Comparison of ENCODE assay signal across 15 cellular contexts in genomic region chr9:136765745-136766409, GRCh38. TPM values are rescaled to one million over a fixed set of nuclear protein-coding genes. Genes with fewer than 3 reads are reported as not detected.
DNase-seq lines count a peak whose midpoint lies in the region; ATAC-seq, FAIRE-seq and TF ChIP-seq lines count a peak whose summit lies in the region.
"Not testable (repeated sequence)": the region's sequence is repeated elsewhere in the genome, so short reads cannot be mapped to it uniquely, and the experiment has no call there.
"Had no signal": no experiment of that assay in that cellular context is flagged by ENCODE, and none has a peak within 500 bp of the region (broad histone marks: within the 10 kb centered on the region; RNA-seq: fewer than 3 reads in every experiment).

No MANE protein-coding gene starts in this region.

- not testable (repeated sequence) for H3K9me2 ChIP-seq in Karpas-422 (replicated peaks; ENCODE audit: insufficient read depth, low read length)

- H3K4me1 Mint-ChIP-seq in activated B cell treated with CpG ODN at 0.5 μM for 24 hours = peaks cover 47% of the 10 kb centered on the region

- H3K27ac Mint-ChIP-seq in activated B cell treated with CpG ODN at 0.5 μM for 24 hours = peak overlapping the region; percentile 87

- peak overlapping the region; percentile 74 for H3K4me3 Mint-ChIP-seq in activated B cell treated with CpG ODN at 0.5 μM for 24 hours

- not testable (repeated sequence) for H3K9ac ChIP-seq in Karpas-422 (ENCODE audit: low read length); kidney (ENCODE audit: low read length in 2 of 2)

- intact Hi-C loops in activated B cell treated with CpG ODN at 0.5 μM for 24 hours (cut with micrococcal nuclease) = loop anchor here (1.0 kb wide), 1 partner anchor 18 kb away; no protein-coding TSS in a partner anchor
- intact Hi-C loops in kidney (cut with DNase I) = not testable (repeated sequence)

- not testable (repeated sequence) for FAIRE-seq in kidney (lab: Jason Lieb, UNC)

- not testable (repeated sequence) for H2AFZ ChIP-seq in Karpas-422 (ENCODE audit: low read length)

- H3K36me3 Mint-ChIP-seq in activated B cell treated with CpG ODN at 0.5 μM for 24 hours (ENCODE audit: low read depth) = not testable (repeated sequence)

- POLR2A ChIA-PET in activated B cell treated with CpG ODN at 0.5 μM for 24 hours (lab: Charles Lee) = interaction anchor here (0.6 to 2.5 kb wide), 8 partner anchors 8 to 482 kb away, joined by 3 to 18 read pairs (median 6); partner anchors contain the start of genes LCN8 and TMEM141

- H3K4me2 ChIP-seq in Karpas-422 (ENCODE audit: low read depth, low read length, poor library complexity, severe bottlenecking) = peak overlapping the region; percentile 44

- H3K4me1 ChIP-seq in Karpas-422 (ENCODE audit: low read length) = peaks cover 26% of the 10 kb centered on the region
- H3K4me1 ChIP-seq in kidney (ENCODE audit: control insufficient read depth in 1 of 2, insufficient read depth in 1 of 2, low read depth in 1 of 2, low read length in 2 of 2) = not testable (repeated sequence)

- ATAC-seq in GM19035 (IDR thresholded peaks at IDR 0.05; ENCODE audit: unreplicated experiment) (peak; percentile 65), GM21526 (IDR thresholded peaks at IDR 0.05; ENCODE audit: low FRiP score, unreplicated experiment) (peak; percentile 53), HG03025 (IDR thresholded peaks at IDR 0.05; ENCODE audit: low FRiP score, unreplicated experiment) (peak; percentile 49), activated B cell treated with CpG ODN at 0.5 μM for 24 hours (ENCODE audit: low read depth) (peak; percentile 52)

- TF ChIP-seq CTCF in 22Rv1 (IDR thresholded peaks at IDR 0.05); GM12875 (IDR thresholded peaks at IDR 0.05; ENCODE audit: borderline replicate concordance, insufficient read depth, low read depth, low read length); activated B cell treated with CpG ODN at 0.5 μM for 24 hours (IDR thresholded peaks at IDR 0.05); kidney (IDR thresholded peaks at IDR 0.05; ENCODE audit: borderline replicate concordance, extremely low read depth, insufficient read depth): not testable (repeated sequence)

- not testable (repeated sequence) for H3K9me3 ChIP-seq in Karpas-422 (ENCODE audit: low read length); kidney (ENCODE audit: control insufficient read depth in 1 of 2, low read length in 2 of 2)

- H3K27me3 Mint-ChIP-seq in activated B cell treated with CpG ODN at 0.5 μM for 24 hours = not testable (repeated sequence)

- H3K27me3 ChIP-seq in Karpas-422 (ENCODE audit: low read length) = not testable (repeated sequence)

- H3K36me3 ChIP-seq in Karpas-422 (ENCODE audit: insufficient read depth, low read length); kidney (ENCODE audit: control insufficient read depth in 1 of 2, insufficient read depth in 2 of 2, low read length in 2 of 2): not testable (repeated sequence)

- peak; percentile 59 for DNase-seq in Karpas-422
- DNase-seq in activated B cell treated with CpG ODN at 0.5 μM for 24 hours = not testable (repeated sequence)
- peak; percentile 29 for DNase-seq in kidney

- peak overlapping the region; percentile 31 for H3K4me3 ChIP-seq in GM12875 (ENCODE audit: low read depth, low read length)
- H3K4me3 ChIP-seq in Karpas-422 (ENCODE audit: low read length); kidney (ENCODE audit: low read length in 2 of 2): not testable (repeated sequence)

- 0 out of 2 replicates have a peak overlapping the region, but pooled peaks have one; percentile 7 for H3K27ac ChIP-seq in 22Rv1
- not testable (repeated sequence) for H3K27ac ChIP-seq in Karpas-422 (ENCODE audit: low read length); kidney (ENCODE audit: low read depth in 2 of 2, low read length in 2 of 2)

- H3K9me3 Mint-ChIP-seq in activated B cell treated with CpG ODN at 0.5 μM for 24 hours = not testable (repeated sequence)

- not testable (repeated sequence) for H4K20me1 ChIP-seq in Karpas-422 (ENCODE audit: insufficient read depth, low read depth, low read length)

- not testable (repeated sequence) for H3K79me2 ChIP-seq in Karpas-422 (ENCODE audit: low read length)

- CTCF ChIA-PET in activated B cell treated with CpG ODN at 0.5 μM for 24 hours (lab: Charles Lee) = interaction anchor here (1.0 to 3.3 kb wide), 6 partner anchors 8 to 269 kb away, joined by 3 to 15 read pairs (median 6); partner anchors contain the start of gene LCN8

RNA-seq across cellular contexts. Expression of gene LCN15, which starts 1.6 kb away (rescaled TPM):
- total RNA-seq in Karpas-422 (2014; rRNA removed; shearing (Covaris generic); ENCODE audit: low replicate concordance) = not detected in 2 replicates
- total RNA-seq in activated B cell treated with CpG ODN at 0.5 μM for 24 hours (not detected in 2 replicates), kidney (not detected)
- polyA plus RNA-seq in kidney (ENCODE audit: insufficient read depth, low read depth, low replicate concordance) = not detected
- total RNA-seq: activated CD4-positive, alpha-beta memory T cell treated with anti-CD3 and anti-CD28 coated beads for 36 hours; Calu3; GM23248; natural killer cell treated with Interleukin-12 subunit alpha and Interleukin-12 subunit beta and Interleukin-15 and Interleukin-18, amount 100 ng/mL, for 72 hours; right lobe of liver had no signal
- polyA plus RNA-seq: GM23248 had no signal

RNA-seq across cellular contexts. Expression of gene LCN8, which starts 7.8 kb away (rescaled TPM):
- total RNA-seq in Karpas-422 (2014; rRNA removed; shearing (Covaris generic); ENCODE audit: low replicate concordance) = not detected in 2 replicates
- total RNA-seq in activated B cell treated with CpG ODN at 0.5 μM for 24 hours = 5.3 and 6.9 TPM in 2 replicates
- total RNA-seq in kidney = not detected
- not detected for polyA plus RNA-seq in kidney (ENCODE audit: insufficient read depth, low read depth, low replicate concordance)
- total RNA-seq: activated CD4-positive, alpha-beta memory T cell treated with anti-CD3 and anti-CD28 coated beads for 36 hours; Calu3; GM23248; mesothelial cell of epicardium; natural killer cell treated with Interleukin-12 subunit alpha and Interleukin-12 subunit beta and Interleukin-15 and Interleukin-18, amount 100 ng/mL, for 72 hours; right lobe of liver; WTC11 had no signal
- polyA plus RNA-seq: GM23248 had no signal

RNA-seq across cellular contexts. Expression of gene LCN6, which starts 17.6 kb away (rescaled TPM):
- total RNA-seq in Karpas-422 (2014; rRNA removed; shearing (Covaris generic); ENCODE audit: low replicate concordance) = not detected in 2 replicates
- total RNA-seq in activated B cell treated with CpG ODN at 0.5 μM for 24 hours (not detected in 2 replicates), kidney (16.0 TPM)
- polyA plus RNA-seq in kidney (ENCODE audit: insufficient read depth, low read depth, low replicate concordance) = not detected
- total RNA-seq: activated CD4-positive, alpha-beta memory T cell treated with anti-CD3 and anti-CD28 coated beads for 36 hours; Calu3; GM23248; mesothelial cell of epicardium; natural killer cell treated with Interleukin-12 subunit alpha and Interleukin-12 subunit beta and Interleukin-15 and Interleukin-18, amount 100 ng/mL, for 72 hours; WTC11 had no signal
- polyA plus RNA-seq: GM23248 had no signal

RNA-seq across cellular contexts. Expression of gene LCN10, which starts 23.1 kb away (rescaled TPM):
- not detected in 2 replicates for total RNA-seq in Karpas-422 (2014; rRNA removed; shearing (Covaris generic); ENCODE audit: low replicate concordance)
- total RNA-seq in activated B cell treated with CpG ODN at 0.5 μM for 24 hours (13.7 and 15.9 TPM in 2 replicates), kidney (8.4 TPM)
- 3.9 TPM for polyA plus RNA-seq in kidney (ENCODE audit: insufficient read depth, low read depth, low replicate concordance)
- total RNA-seq: GM23248 had no signal
- polyA plus RNA-seq: GM23248 had no signal

RNA-seq across cellular contexts. Expression of gene TMEM141, which starts 25.3 kb away (rescaled TPM):
- total RNA-seq in Karpas-422 (2014; rRNA removed; shearing (Covaris generic); ENCODE audit: low replicate concordance) = 20.5 and 61.8 TPM in 2 replicates
- 34.9 and 35.8 TPM in 2 replicates for total RNA-seq in activated B cell treated with CpG ODN at 0.5 μM for 24 hours
- 96.5 TPM for total RNA-seq in kidney
- polyA plus RNA-seq in kidney (ENCODE audit: insufficient read depth, low read depth, low replicate concordance) = 403 TPM

Comparison
In these comparisons a context has a peak if more than half of its experiments do, and no peak if none do; other contexts are left out.
1. RNA of gene LCN6, which starts 17.6 kb away (total RNA-seq): 16.0 TPM in kidney (single experiment); not detected in activated B cell treated with CpG ODN at 0.5 μM for 24 hours and not detected in Karpas-422; every median in the first group is over 10 times any median in the second.
2. Peak in every context shown above with its lines, with median percentiles within 50 percentile points of each other: ATAC-seq.